ENCODE assay signal across 15 cellular contexts in the genomic region with DNA sequence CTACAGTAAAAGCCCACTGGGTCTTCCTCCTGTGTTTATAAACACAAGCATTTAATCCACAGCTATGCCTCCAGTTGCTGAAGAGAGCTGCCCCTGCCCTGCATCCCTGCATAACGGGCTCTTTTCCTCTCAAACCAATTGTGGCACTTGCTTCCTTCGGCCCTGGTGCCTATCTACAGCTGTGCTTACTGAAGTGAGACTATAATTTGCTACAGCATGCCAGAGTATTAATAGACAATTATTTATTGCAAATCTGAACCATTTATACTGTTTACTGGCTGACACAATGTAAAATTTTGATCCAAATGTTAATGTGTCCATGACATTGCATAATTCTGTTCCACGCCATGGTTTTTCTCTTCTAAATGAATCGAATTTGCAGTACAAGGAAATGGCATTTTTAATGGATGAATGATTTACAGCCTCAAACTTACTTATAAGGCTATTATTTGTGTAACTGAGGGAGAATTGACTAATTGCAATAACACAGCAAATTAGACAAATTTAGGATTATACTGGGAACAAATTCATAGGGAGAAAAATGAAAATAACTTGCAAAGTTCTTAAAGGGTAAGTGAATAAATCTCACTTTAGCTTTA.
DNase-seq lines count a peak whose midpoint lies in the region; TF ChIP-seq lines count a peak whose summit lies in the region.
"Had no signal": no experiment of that assay in that cellular context is flagged by ENCODE, and none has a peak within 500 bp of the region (broad histone marks: within the 10 kb centered on the region; RNA-seq: fewer than 3 reads in every experiment).

No MANE protein-coding gene starts in this region.

- no peaks in the 10 kb centered on the region for H3K79me2 ChIP-seq in OCI-LY7 (ENCODE audit: insufficient read depth, low read depth, low read length)

- no peak overlapping the region for H3K4me3 ChIP-seq in BLaER1 treated with 17β-estradiol and CSF1 and Interleukin-3, amounts not matched to agents 10 nM and 100 nM
- no peak overlapping the region for H3K4me3 ChIP-seq in OCI-LY7 (ENCODE audit: low read depth, low read length, poor library complexity, severe bottlenecking)
- H3K4me3 ChIP-seq in thyroid gland (replicated peaks in 1 of 3) = no peak overlapping the region
- H3K4me3 ChIP-seq: HAP-1 had no signal

- H3K4me1 Mint-ChIP-seq in CD14-positive monocyte = peaks cover 8% of the 10 kb centered on the region
- H3K4me1 Mint-ChIP-seq: B cell; CD8-positive, alpha-beta memory T cell had no signal

- no peaks in the 10 kb centered on the region for H3K27me3 ChIP-seq in BLaER1 treated with 17β-estradiol and CSF1 and Interleukin-3, amounts not matched to agents 10 nM and 100 nM
- H3K27me3 ChIP-seq in thyroid gland = no peaks in the 10 kb centered on the region

- H3K4me2 ChIP-seq in BLaER1 treated with 17β-estradiol and CSF1 and Interleukin-3, amounts not matched to agents 10 nM and 100 nM = peak overlapping the region in 8 of 11 experiments; percentile 27 to 62 (median 44); a peak in 16 of 22 replicates
- peak overlapping the region; percentile 54 for H3K4me2 ChIP-seq in OCI-LY7 (ENCODE audit: low read length)

- intact Hi-C loops in OCI-LY7 (cut with micrococcal nuclease; ENCODE audit: unreplicated experiment) = no loop called here
- intact Hi-C loops in thyroid gland (cut with DNase I) = no loop called here
- intact Hi-C loops in CD14-positive monocyte (cut with micrococcal nuclease) = no loop called here

- peaks cover 0 to 28% (median 22%) of the 10 kb centered on the region in 10 experiments; a peak in 18 of 20 replicates for H3K4me1 ChIP-seq in BLaER1 treated with 17β-estradiol and CSF1 and Interleukin-3, amounts not matched to agents 10 nM and 100 nM
- H3K4me1 ChIP-seq in OCI-LY7 (ENCODE audit: insufficient read depth, low read length, poor library complexity, severe bottlenecking) = peaks cover 92% of the 10 kb centered on the region
- peaks cover 0 to 7% of the 10 kb centered on the region in 2 donors for H3K4me1 ChIP-seq in thyroid gland
- H3K4me1 ChIP-seq: Caco-2 had no signal

- H3K27ac Mint-ChIP-seq in CD14-positive monocyte = no peak overlapping the region
- H3K27ac Mint-ChIP-seq: B cell, HFFc6 had no signal

- H3K9me3 Mint-ChIP-seq in CD14-positive monocyte = peaks cover 0 to 3% (median 0%) of the 10 kb centered on the region in 7 donors
- H3K9me3 Mint-ChIP-seq: CD8-positive, alpha-beta memory T cell; HFFc6 had no signal

- H3K9me2 ChIP-seq in OCI-LY7 (ENCODE audit: insufficient read depth, low read length) = no peaks in the 10 kb centered on the region

- no peak overlapping the region for H3K4me3 Mint-ChIP-seq in CD14-positive monocyte
- H3K4me3 Mint-ChIP-seq: B cell; CD8-positive, alpha-beta memory T cell; HFFc6 had no signal

- no TSS peak for BruUV-seq in OCI-LY7 (replicated peaks; lab: Mats Ljungman, UMichigan)

- DNase-seq in NCI-H1105 treated with DMSO at 0.1 percent for 48 hours (lab: John Stamatoyannopoulos, UW) = peak; percentile 12
- DNase-seq in NCI-H1105 (lab: John Stamatoyannopoulos, UW) = no peak
- DNase-seq in OCI-LY7 (ENCODE audit: low spot score) = no peak
- DNase-seq in thyroid gland = no peak
- no peak for DNase-seq in CD14-positive monocyte (ENCODE audit: low spot score)
- DNase-seq in dedifferentiated amniotic fluid mesenchymal stem cell (ENCODE audit: extremely low spot score) = no peak
- DNase-seq: Caco-2; CD8-positive, alpha-beta memory T cell; DND-41; GDM1; HFFc6 had no signal

- peaks cover 0 to 3% (median 2%) of the 10 kb centered on the region in 3 donors for H3K27me3 Mint-ChIP-seq in CD14-positive monocyte (ENCODE audit: low read depth in 3 of 3)
- H3K27me3 Mint-ChIP-seq: B cell had no signal

- TF ChIP-seq CTCF in OCI-LY7 (conservative IDR thresholded peaks at IDR 0.05; ENCODE audit: low read length) (no peak), thyroid gland (IDR thresholded peaks at IDR 0.05) (no peak), CD14-positive monocyte (IDR thresholded peaks at IDR 0.05) (no peak)

- H2AFZ ChIP-seq in OCI-LY7 (ENCODE audit: low read length) = peak overlapping the region; percentile 57; the same call in 1 of the 2 replicates

- CTCF ChIA-PET in OCI-LY7 (lab: Charles Lee; ENCODE audit: unreplicated experiment) = no interaction called here

- H4K20me1 ChIP-seq in BLaER1 treated with 17β-estradiol and CSF1 and Interleukin-3, amounts not matched to agents 10 nM and 100 nM = no peaks in the 10 kb centered on the region
- H4K20me1 ChIP-seq in OCI-LY7 (ENCODE audit: insufficient read depth, low read length) = no peaks in the 10 kb centered on the region

- H3K27ac ChIP-seq in BLaER1 treated with 17β-estradiol and CSF1 and Interleukin-3, amounts not matched to agents 10 nM and 100 nM = peak overlapping the region in 4 of 11 experiments; percentile 30 to 61 (median 36); a peak in 4 of 22 replicates
- H3K27ac ChIP-seq in OCI-LY7 (ENCODE audit: low read depth, low read length, poor library complexity, severe bottlenecking) (peak overlapping the region; percentile 38), thyroid gland (no peak overlapping the region)
- H3K27ac ChIP-seq: HL-60 had no signal

- WGBS in thyroid gland, 2 donors = 68 to 69% methylated on average over 4 of the region's 4 CpGs

- H3K36me3 ChIP-seq in BLaER1 treated with 17β-estradiol and CSF1 and Interleukin-3, amounts not matched to agents 10 nM and 100 nM = no peaks in the 10 kb centered on the region
- peaks cover 28% of the 10 kb centered on the region for H3K36me3 ChIP-seq in OCI-LY7 (ENCODE audit: insufficient read depth, low read length)
- no peaks in the 10 kb centered on the region for H3K36me3 ChIP-seq in thyroid gland
- H3K36me3 ChIP-seq: HAP-1 had no signal

- H3K9me3 ChIP-seq in BLaER1 treated with 17β-estradiol and CSF1 and Interleukin-3, amounts not matched to agents 10 nM and 100 nM (replicated peaks in 1 of 11) = no peaks in the 10 kb centered on the region
- H3K9me3 ChIP-seq in OCI-LY7 (ENCODE audit: low read length) (no peaks in the 10 kb centered on the region), thyroid gland (no peaks in the 10 kb centered on the region)
- H3K9me3 ChIP-seq: Caco-2, HAP-1 had no signal

- no peak for TF ChIP-seq POLR2A in thyroid gland (IDR thresholded peaks at IDR 0.05)

- no peak overlapping the region for H3K9ac ChIP-seq in BLaER1 treated with 17β-estradiol and CSF1 and Interleukin-3, amounts not matched to agents 10 nM and 100 nM

- POLR2A ChIA-PET in OCI-LY7 (lab: Charles Lee) = interaction anchor here (0.6 kb wide), 1 partner anchor 12 kb away, joined by 3 read pairs; no protein-coding TSS in a partner anchor

- H3K36me3 Mint-ChIP-seq in CD14-positive monocyte = no peaks in the 10 kb centered on the region
- H3K36me3 Mint-ChIP-seq: CD8-positive, alpha-beta memory T cell had no signal
